Comparison of ENCODE assay signal across 17 cellular contexts in the genomic region with DNA sequence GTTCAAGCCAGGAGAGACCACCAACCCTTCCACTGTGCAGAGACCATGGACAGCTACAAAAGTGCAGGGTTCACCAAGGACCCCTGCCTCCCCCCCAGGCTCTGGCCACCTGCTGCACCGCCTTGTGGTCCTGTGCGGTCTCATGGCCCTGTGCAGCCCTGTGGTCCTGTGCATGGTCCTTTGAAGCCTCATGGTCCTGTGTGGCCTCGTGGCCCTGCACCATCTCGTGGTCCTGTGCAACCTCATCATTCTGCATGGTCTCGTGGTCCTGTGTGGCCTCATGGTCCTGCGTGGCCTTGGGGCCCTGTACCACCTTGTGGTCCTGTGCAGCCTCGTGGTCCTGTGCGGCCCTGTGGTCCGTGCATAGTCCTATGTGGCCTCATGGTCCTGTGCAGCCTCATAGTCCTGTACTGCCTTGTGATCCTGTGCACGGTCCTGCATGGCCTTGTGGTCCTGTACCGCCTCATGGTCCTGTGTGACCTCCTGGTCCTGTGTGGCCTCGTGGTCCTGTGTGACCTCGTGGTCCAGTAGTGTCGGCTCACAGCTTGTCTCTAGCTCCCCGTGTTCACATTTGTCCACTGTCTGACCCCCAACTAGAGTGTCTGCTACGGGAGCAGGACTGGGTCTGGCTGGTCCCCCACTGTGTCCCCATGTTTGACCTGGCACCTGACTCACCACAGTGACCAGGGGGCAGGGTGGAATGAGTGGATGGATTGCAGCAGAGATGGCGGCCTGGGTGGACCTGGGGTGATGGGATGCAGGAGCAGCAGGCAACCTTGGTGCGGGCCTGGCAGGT. TPM values are rescaled to one million over a fixed set of nuclear protein-coding genes. Genes with fewer than 3 reads are reported as not detected.
"Had no signal": no experiment of that assay in that cellular context is flagged by ENCODE, and none has a peak within 500 bp of the region (broad histone marks: within the 10 kb centered on the region; RNA-seq: fewer than 3 reads in every experiment).

No MANE protein-coding gene starts in this region.

- H3K27me3 Mint-ChIP-seq: activated CD4-positive, alpha-beta T cell treated with anti-CD3 and anti-CD28 coated beads, Interleukin-2, amount 10 ng/mL, durations not matched to agents 7 days and 5 days had no signal

- H3K36me3 Mint-ChIP-seq: type B pancreatic cell had no signal

- H3K36me3 ChIP-seq: cardiac muscle cell, colonic mucosa, ovary, suprapubic skin had no signal

- H3K27ac ChIP-seq: cardiac muscle cell, colonic mucosa, ovary, SK-N-MC, suprapubic skin had no signal

- H3K9me3 Mint-ChIP-seq: type B pancreatic cell had no signal

- ATAC-seq: left lobe of liver had no signal

- H3K27me3 ChIP-seq: cardiac muscle cell, colonic mucosa, ovary had no signal

- H3K9me3 ChIP-seq: colonic mucosa, ovary, suprapubic skin had no signal

- DNase-seq: activated CD4-positive, alpha-beta T cell treated with anti-CD3 and anti-CD28 coated beads, Interleukin-2, amount 10 ng/mL, durations not matched to agents 7 days and 5 days; activated CD8-positive, alpha-beta memory T cell treated with anti-CD3 and anti-CD28 coated beads for 24 hours; activated gamma-delta T cell treated with Interleukin-2 at 50 U/mL for 16 hours; colonic mucosa; islet precursor cell; stimulated activated CD4-positive, alpha-beta T cell treated with anti-CD3 and anti-CD28 coated beads, Interleukin-4, amount 100 ng/mL, for 1 hour; stimulated activated naive CD4-positive, alpha-beta T cell had no signal

- H3K4me3 ChIP-seq: cardiac muscle cell, colonic mucosa, ovary, SK-N-MC, suprapubic skin had no signal

- H3K4me1 ChIP-seq: colonic mucosa, suprapubic skin had no signal

- H3K4me1 Mint-ChIP-seq: activated CD4-positive, alpha-beta T cell treated with anti-CD3 and anti-CD28 coated beads, Interleukin-2, amount 10 ng/mL, durations not matched to agents 7 days and 5 days had no signal

- H3K4me3 Mint-ChIP-seq: activated CD4-positive, alpha-beta T cell treated with anti-CD3 and anti-CD28 coated beads, Interleukin-2, amount 10 ng/mL, durations not matched to agents 7 days and 5 days; type B pancreatic cell had no signal

- H3K27ac Mint-ChIP-seq: activated CD4-positive, alpha-beta T cell treated with anti-CD3 and anti-CD28 coated beads, Interleukin-2, amount 10 ng/mL, durations not matched to agents 7 days and 5 days; type B pancreatic cell had no signal

RNA-seq across cellular contexts. Expression of a gene that starts 20.0 kb away (rescaled TPM):
- total RNA-seq: activated CD4-positive, alpha-beta T cell treated with anti-CD3 and anti-CD28 coated beads, Interleukin-2, amount 10 ng/mL, durations not matched to agents 7 days and 5 days; cardiac muscle cell; colonic mucosa; left lobe of liver; mesenteric fat pad; ovary; renal cortical epithelial cell; suprapubic skin had no signal
- polyA plus RNA-seq: cardiac muscle cell, esophagus, neural cell, ovary had no signal
